ENCODE assay signal across 9 cellular contexts in the genomic region with DNA sequence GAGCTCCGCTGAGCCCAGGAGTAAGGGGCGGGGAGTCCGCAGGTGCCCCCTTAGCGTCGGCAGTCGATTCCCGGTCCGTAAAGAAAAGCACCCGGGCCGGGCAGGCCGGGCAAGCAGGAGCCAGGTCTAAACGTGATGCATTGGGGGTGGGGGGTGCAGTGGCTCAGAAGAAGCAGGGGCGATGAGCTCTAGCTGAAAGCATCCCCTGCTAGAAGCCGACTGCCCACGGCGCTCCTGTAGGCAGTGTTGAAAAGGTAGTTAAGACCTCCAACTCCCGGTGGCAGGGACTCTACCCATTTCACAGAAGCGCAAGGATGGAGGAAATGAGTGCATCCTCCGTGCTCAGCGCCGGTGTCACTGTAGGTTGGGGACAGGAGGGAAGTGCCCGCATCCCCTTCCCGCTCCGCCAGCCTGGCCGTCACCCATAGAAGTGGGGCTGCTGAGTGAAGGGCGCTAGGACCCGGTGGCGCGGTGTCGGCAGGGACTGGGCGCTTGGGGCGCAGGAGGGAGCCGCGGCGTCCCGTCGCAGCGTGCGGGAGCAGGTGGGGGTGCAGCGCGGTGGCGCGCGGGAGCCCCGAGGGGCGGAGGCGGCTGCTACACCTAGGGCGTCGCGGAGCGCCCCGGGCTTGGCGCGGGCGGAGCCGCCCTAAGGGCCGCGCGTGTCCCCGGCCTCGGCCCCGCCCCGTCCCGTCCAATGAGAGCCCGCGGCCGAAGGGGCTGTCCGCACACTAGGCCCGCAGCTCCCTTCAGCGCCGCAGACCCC. TPM values are rescaled to one million over a fixed set of nuclear protein-coding genes. Genes with fewer than 3 reads are reported as not detected.
DNase-seq lines count a peak whose midpoint lies in the region; ATAC-seq and TF ChIP-seq lines count a peak whose summit lies in the region.
"Had no signal": no experiment of that assay in that cellular context is flagged by ENCODE, and none has a peak within 500 bp of the region (broad histone marks: within the 10 kb centered on the region; RNA-seq: fewer than 3 reads in every experiment).

A gene (plus strand): TSS at position 724 of the 763 bp plus-strand sequence. CDS start 298 bp downstream, outside the sequence.

- intact Hi-C loops in thyroid gland (cut with DNase I): loop anchor here (10.0 kb wide), 1 partner anchor 196 kb away; a partner anchor contains a TSS

- H3K4me3 ChIP-seq in epithelial cell of esophagus (ENCODE audit: low read length) (peak within 1 kb of the TSS; percentile 37), thyroid gland (replicated peaks in 1 of 3) (peak within 1 kb of the TSS in 2 of 3 donors; percentile 2 to 34)

- no peaks in the 10 kb centered on the region for H3K9me3 Mint-ChIP-seq in natural killer cell treated with Interleukin-12 subunit alpha and Interleukin-12 subunit beta and Interleukin-15 and Interleukin-18, amount 100 ng/mL, for 72 hours

- DNase-seq in NCI-H748 (lab: John Stamatoyannopoulos, UW; ENCODE audit: unreplicated experiment) (peak; percentile 39), NCI-H748 treated with DMSO at 0.1 percent for 48 hours (lab: John Stamatoyannopoulos, UW) (no peak), NAMALWA (ENCODE audit: low spot score) (peak; percentile 50), epithelial cell of esophagus (ENCODE audit: low read depth) (peak; percentile 25), thyroid gland (no peak)
- DNase-seq in activated CD8-positive, alpha-beta memory T cell treated with anti-CD3 and anti-CD28 coated beads, Interleukin-2, amount 50 U/mL, for 4 hours: peak; percentile 54
- DNase-seq in natural killer cell treated with Interleukin-12 subunit alpha and Interleukin-12 subunit beta and Interleukin-15 and Interleukin-18, amount 100 ng/mL, for 72 hours (ENCODE audit: low spot score): no peak
- DNase-seq: DND-41 had no signal

- no peak for TF ChIP-seq CTCF in epithelial cell of esophagus (IDR thresholded peaks at IDR 0.05; ENCODE audit: insufficient read depth, low read depth, low read length, missing control alignments)
- TF ChIP-seq CTCF in thyroid gland (IDR thresholded peaks at IDR 0.05): no peak

- peaks cover 0 to 12% of the 10 kb centered on the region in 2 donors for H3K4me1 Mint-ChIP-seq in natural killer cell treated with Interleukin-12 subunit alpha and Interleukin-12 subunit beta and Interleukin-15 and Interleukin-18, amount 100 ng/mL, for 72 hours (ENCODE audit: low read depth in 2 of 2)

- peak; percentile 72 to 79 for ATAC-seq in natural killer cell treated with Interleukin-12 subunit alpha and Interleukin-12 subunit beta and Interleukin-15 and Interleukin-18, amount 100 ng/mL, for 72 hours
- ATAC-seq in GM21737 (IDR thresholded peaks at IDR 0.05; ENCODE audit: unreplicated experiment): no peak

- H3K27ac Mint-ChIP-seq in natural killer cell treated with Interleukin-12 subunit alpha and Interleukin-12 subunit beta and Interleukin-15 and Interleukin-18, amount 100 ng/mL, for 72 hours: no peak within 1 kb of the TSS

- peaks cover 6% of the 10 kb centered on the region for H3K27me3 ChIP-seq in thyroid gland

- H3K9me3 ChIP-seq in thyroid gland: no peaks in the 10 kb centered on the region

- H3K36me3 Mint-ChIP-seq in natural killer cell treated with Interleukin-12 subunit alpha and Interleukin-12 subunit beta and Interleukin-15 and Interleukin-18, amount 100 ng/mL, for 72 hours: no peaks in the 10 kb centered on the region

- no peak within 1 kb of the TSS for H3K27ac ChIP-seq in thyroid gland

- 1 to 7% methylated on average over 9 to 30 of the region's 71 CpGs for WGBS in thyroid gland, 2 donors

- H3K4me3 Mint-ChIP-seq in natural killer cell treated with Interleukin-12 subunit alpha and Interleukin-12 subunit beta and Interleukin-15 and Interleukin-18, amount 100 ng/mL, for 72 hours: peak within 1 kb of the TSS; percentile 72

- H3K4me1 ChIP-seq in thyroid gland: peaks cover 9 to 16% of the 10 kb centered on the region in 2 donors

- H3K36me3 ChIP-seq in thyroid gland: no peaks in the 10 kb centered on the region

- peaks cover 29 to 39% of the 10 kb centered on the region in 2 donors for H3K27me3 Mint-ChIP-seq in natural killer cell treated with Interleukin-12 subunit alpha and Interleukin-12 subunit beta and Interleukin-15 and Interleukin-18, amount 100 ng/mL, for 72 hours

- no peak for TF ChIP-seq POLR2A in thyroid gland (IDR thresholded peaks at IDR 0.05)

RNA-seq across cellular contexts. Expression of the gene that starts here (rescaled TPM):
- total RNA-seq in natural killer cell treated with Interleukin-12 subunit alpha and Interleukin-12 subunit beta and Interleukin-15 and Interleukin-18, amount 100 ng/mL, for 72 hours: under 1 TPM; 0.14 to 0.86 TPM
- total RNA-seq in thyroid gland: 1 to 10 TPM in 3 of 4 donors, under 1 TPM in 1; 0.78 to 2.6 (median 1.4) TPM

Comparison
In these comparisons a context has a peak if more than half of its experiments do, and no peak if none do; other contexts are left out.
1. DNase-seq: peak in NCI-H748 (single experiment), NAMALWA (single experiment), activated CD8-positive, alpha-beta memory T cell treated with anti-CD3 and anti-CD28 coated beads, Interleukin-2, amount 50 U/mL, for 4 hours (single experiment) and epithelial cell of esophagus (single experiment); none in NCI-H748 treated with DMSO at 0.1 percent for 48 hours (single experiment), natural killer cell treated with Interleukin-12 subunit alpha and Interleukin-12 subunit beta and Interleukin-15 and Interleukin-18, amount 100 ng/mL, for 72 hours (single experiment) and thyroid gland (0 of 2).
2. Peak in ATAC-seq in natural killer cell treated with Interleukin-12 subunit alpha and Interleukin-12 subunit beta and Interleukin-15 and Interleukin-18, amount 100 ng/mL, for 72 hours; RNA of the gene not detected or under 1 TPM.